In genomic region chr2:119723784-119724467, GRCh38 we compare ENCODE assay signal across 23 cellular contexts. TPM values are rescaled to one million over a fixed set of nuclear protein-coding genes. Genes with fewer than 3 reads are reported as not detected.
DNase-seq lines count a peak whose midpoint lies in the region; ATAC-seq lines count a peak whose summit lies in the region.
"Had no signal": no experiment of that assay in that cellular context is flagged by ENCODE, and none has a peak within 500 bp of the region (broad histone marks: within the 10 kb centered on the region; RNA-seq: fewer than 3 reads in every experiment).

No MANE protein-coding gene starts in this region.

- H3K4me1 Mint-ChIP-seq in activated T-cell treated with anti-CD3 and anti-CD28 coated beads, Interleukin-2, amount 50 U/mL, for 72 hours (ENCODE audit: low read depth) = peaks cover 25% of the 10 kb centered on the region
- peaks cover 14% of the 10 kb centered on the region for H3K4me1 Mint-ChIP-seq in activated T-helper 17 cell treated with anti-CD3 and anti-CD28 coated beads, Interleukin-2, amount 50 U/mL, for 72 hours
- H3K4me1 Mint-ChIP-seq in stimulated activated naive CD8-positive, alpha-beta T cell treated with anti-CD3 and anti-CD28 coated beads, Interleukin-15, Interleukin-2, amounts not matched to agents 100 ng/mL and 50 ng/mL, for 24 hours (ENCODE audit: low read depth) = peaks cover 12% of the 10 kb centered on the region

- H3K27ac ChIP-seq in GM23248 = no peak overlapping the region
- H3K27ac ChIP-seq: brain microvascular endothelial cell, C4-2B, left ventricle myocardium inferior, neutrophil, testis, VCaP had no signal

- no peaks in the 10 kb centered on the region for H3K9me2 ChIP-seq in GM23248 (ENCODE audit: insufficient read depth)

- no peak overlapping the region for H3K4me3 ChIP-seq in GM23248
- H3K4me3 ChIP-seq: K562, left ventricle myocardium inferior, testis had no signal

- H3K9me3 ChIP-seq in GM23248 (ENCODE audit: low read depth) = no peaks in the 10 kb centered on the region
- H3K9me3 ChIP-seq: left ventricle myocardium inferior, neutrophil, testis had no signal

- H3K79me2 ChIP-seq in GM23248 (ENCODE audit: insufficient read depth) = no peaks in the 10 kb centered on the region

- H4K20me1 ChIP-seq in GM23248 (ENCODE audit: insufficient read depth) = no peaks in the 10 kb centered on the region

- in situ Hi-C loops in GM23248 (cut with MboI) = no loop called here

- peak overlapping the region in 1 of 2 donors; percentile 54 for H3K4me3 Mint-ChIP-seq in activated T-cell treated with anti-CD3 and anti-CD28 coated beads, Interleukin-2, amount 50 U/mL, for 72 hours
- H3K4me3 Mint-ChIP-seq in activated T-helper 17 cell treated with anti-CD3 and anti-CD28 coated beads, Interleukin-2, amount 50 U/mL, for 72 hours = peak overlapping the region; percentile 49
- no peak overlapping the region for H3K4me3 Mint-ChIP-seq in stimulated activated naive CD8-positive, alpha-beta T cell treated with anti-CD3 and anti-CD28 coated beads, Interleukin-15, Interleukin-2, amounts not matched to agents 100 ng/mL and 50 ng/mL, for 24 hours
- H3K4me3 Mint-ChIP-seq: T-helper 1 cell treated with Interleukin-12 subunit alpha and Interleukin-12 subunit beta and Interleukin-4 antibody, amounts not matched to agents 30 μg/mL and 1 μg/mL, for 36 hours had no signal

- H3K4me2 ChIP-seq in GM23248 (ENCODE audit: unreplicated experiment) = no peak overlapping the region

- no peaks in the 10 kb centered on the region for H3K36me3 Mint-ChIP-seq in activated T-cell treated with anti-CD3 and anti-CD28 coated beads, Interleukin-2, amount 50 U/mL, for 72 hours (ENCODE audit: insufficient read depth in 2 of 2)
- H3K36me3 Mint-ChIP-seq in activated T-helper 17 cell treated with anti-CD3 and anti-CD28 coated beads, Interleukin-2, amount 50 U/mL, for 72 hours (ENCODE audit: low read depth) = no peaks in the 10 kb centered on the region
- no peaks in the 10 kb centered on the region for H3K36me3 Mint-ChIP-seq in stimulated activated naive CD8-positive, alpha-beta T cell treated with anti-CD3 and anti-CD28 coated beads, Interleukin-15, Interleukin-2, amounts not matched to agents 100 ng/mL and 50 ng/mL, for 24 hours (ENCODE audit: low read depth)

- no peaks in the 10 kb centered on the region for H3K9me3 Mint-ChIP-seq in activated T-cell treated with anti-CD3 and anti-CD28 coated beads, Interleukin-2, amount 50 U/mL, for 72 hours
- H3K9me3 Mint-ChIP-seq in activated T-helper 17 cell treated with anti-CD3 and anti-CD28 coated beads, Interleukin-2, amount 50 U/mL, for 72 hours = no peaks in the 10 kb centered on the region
- H3K9me3 Mint-ChIP-seq in stimulated activated naive CD8-positive, alpha-beta T cell treated with anti-CD3 and anti-CD28 coated beads, Interleukin-15, Interleukin-2, amounts not matched to agents 100 ng/mL and 50 ng/mL, for 24 hours = no peaks in the 10 kb centered on the region
- H3K9me3 Mint-ChIP-seq: T-helper 1 cell treated with Interleukin-12 subunit alpha and Interleukin-12 subunit beta and Interleukin-4 antibody, amounts not matched to agents 30 μg/mL and 1 μg/mL, for 36 hours had no signal

- no peaks in the 10 kb centered on the region for H3K27me3 Mint-ChIP-seq in activated T-cell treated with anti-CD3 and anti-CD28 coated beads, Interleukin-2, amount 50 U/mL, for 72 hours (ENCODE audit: low read depth)
- no peaks in the 10 kb centered on the region for H3K27me3 Mint-ChIP-seq in activated T-helper 17 cell treated with anti-CD3 and anti-CD28 coated beads, Interleukin-2, amount 50 U/mL, for 72 hours
- no peaks in the 10 kb centered on the region for H3K27me3 Mint-ChIP-seq in stimulated activated naive CD8-positive, alpha-beta T cell treated with anti-CD3 and anti-CD28 coated beads, Interleukin-15, Interleukin-2, amounts not matched to agents 100 ng/mL and 50 ng/mL, for 24 hours

- H3F3A ChIP-seq in GM23248 (ENCODE audit: insufficient read depth) = no peaks in the 10 kb centered on the region

- H2AFZ ChIP-seq in GM23248 = no peak overlapping the region

- H3K4me1 ChIP-seq in GM23248 (ENCODE audit: insufficient read depth) = no peaks in the 10 kb centered on the region
- H3K4me1 ChIP-seq: testis had no signal

- H3K9ac ChIP-seq in GM23248 = no peak overlapping the region

- ATAC-seq in activated T-cell treated with anti-CD3 and anti-CD28 coated beads, Interleukin-2, amount 50 U/mL, for 72 hours (replicated peaks in 1 of 2) = peak; percentile 72 to 95
- peak; percentile 89 for ATAC-seq in activated T-helper 17 cell treated with anti-CD3 and anti-CD28 coated beads, Interleukin-2, amount 50 U/mL, for 72 hours (replicated peaks)
- ATAC-seq in left lobe of liver = peak; percentile 66
- ATAC-seq: HCT116, PC-3 had no signal

- no peaks in the 10 kb centered on the region for H3K36me3 ChIP-seq in GM23248 (ENCODE audit: low read depth)
- H3K36me3 ChIP-seq: brain microvascular endothelial cell, left ventricle myocardium inferior, neutrophil had no signal

- 64 to 72% methylated on average over 10 of the region's 10 CpGs for WGBS in GM23248 (ENCODE audit: low coverage in 1 of 2, low lambda C conversion rate in 2 of 2, missing lambda C conversion rate in 2 of 2), 2 experiments

- no peak overlapping the region for H3K27ac Mint-ChIP-seq in activated T-cell treated with anti-CD3 and anti-CD28 coated beads, Interleukin-2, amount 50 U/mL, for 72 hours
- H3K27ac Mint-ChIP-seq in activated T-helper 17 cell treated with anti-CD3 and anti-CD28 coated beads, Interleukin-2, amount 50 U/mL, for 72 hours = peak overlapping the region; percentile 31
- peak overlapping the region; percentile 49 for H3K27ac Mint-ChIP-seq in stimulated activated naive CD8-positive, alpha-beta T cell treated with anti-CD3 and anti-CD28 coated beads, Interleukin-15, Interleukin-2, amounts not matched to agents 100 ng/mL and 50 ng/mL, for 24 hours
- H3K27ac Mint-ChIP-seq: T-helper 1 cell treated with Interleukin-12 subunit alpha and Interleukin-12 subunit beta and Interleukin-4 antibody, amounts not matched to agents 30 μg/mL and 1 μg/mL, for 36 hours had no signal

- DNase-seq in activated T-cell treated with anti-CD3 and anti-CD28 coated beads, Interleukin-2, amount 50 U/mL, for 72 hours = peak; percentile 12 to 42
- DNase-seq in activated T-cell treated with anti-CD3 and anti-CD28 coated beads for 4 hours (no peak), left lobe of liver (ENCODE audit: low spot score) (peak; percentile 38), HUDEP-2 (lab: John Stamatoyannopoulos, UW; ENCODE audit: unreplicated experiment in 76 of 76) (no peak), GM23248 (no peak)
- no peak for DNase-seq in activated CD8-positive, alpha-beta memory T cell treated with anti-CD3 and anti-CD28 coated beads, Interleukin-2, amount 50 U/mL, for 4 hours
- DNase-seq: brain microvascular endothelial cell, GDM1, left ventricle myocardium inferior, MV-4-11, NCI-H2227 treated with DMSO at 0.1 percent for 48 hours, NCI-H774, PC-3, SHP77 treated with DMSO at 0.1 percent for 48 hours, testis had no signal

- 0 out of 2 replicates have a peak, but pooled peaks cover 5% of the 10 kb centered on the region for H3K27me3 ChIP-seq in GM23248 (replicated peaks; ENCODE audit: insufficient read depth)
- H3K27me3 ChIP-seq: brain microvascular endothelial cell, neutrophil, testis had no signal

RNA-seq across cellular contexts. Expression of gene PTPN4, which starts 35.8 kb away (rescaled TPM):
- 10 to 100 TPM; 38.0 to 46.5 TPM for total RNA-seq in activated T-cell treated with anti-CD3 and anti-CD28 coated beads, Interleukin-2, amount 50 U/mL, for 72 hours
- total RNA-seq in activated T-helper 17 cell treated with anti-CD3 and anti-CD28 coated beads, Interleukin-2, amount 50 U/mL, for 72 hours = 10 to 100 TPM; 34.9 to 49.4 TPM
- total RNA-seq in left lobe of liver = 22.4 TPM
- 24.3 and 29.7 TPM in 2 replicates for total RNA-seq in GM23248 (2014; rRNA removed; shearing (Covaris generic))
- 19.8 and 21.5 TPM in 2 replicates for polyA plus RNA-seq in GM23248 (2016; fragmentation: Nextera tagmentation; extraction: Ambion mirVana)

RNA-seq across cellular contexts. Expression of gene TMEM177, which starts 44.9 kb away (rescaled TPM):
- total RNA-seq in activated T-cell treated with anti-CD3 and anti-CD28 coated beads, Interleukin-2, amount 50 U/mL, for 72 hours = 10 to 100 TPM in 1 of 2 donors, 1 to 10 TPM in 1; 6.8 to 11.0 TPM
- total RNA-seq in activated T-helper 17 cell treated with anti-CD3 and anti-CD28 coated beads, Interleukin-2, amount 50 U/mL, for 72 hours = 10 to 100 TPM in 1 of 2 donors, 1 to 10 TPM in 1; 7.5 to 11.2 TPM
- 18.4 TPM for total RNA-seq in left lobe of liver
- 8.5 and 9.5 TPM in 2 replicates for total RNA-seq in GM23248 (2014; rRNA removed; shearing (Covaris generic))
- polyA plus RNA-seq in GM23248 (2016; fragmentation: Nextera tagmentation; extraction: Ambion mirVana) = 10.0 and 10.4 TPM in 2 replicates

Comparison
In these comparisons a context has a peak if more than half of its experiments do, and no peak if none do; other contexts are left out.
1. DNase-seq: peak in activated T-cell treated with anti-CD3 and anti-CD28 coated beads, Interleukin-2, amount 50 U/mL, for 72 hours (2 of 2) and left lobe of liver (single experiment); none in activated T-cell treated with anti-CD3 and anti-CD28 coated beads for 4 hours (single experiment), HUDEP-2 (0 of 76), activated CD8-positive, alpha-beta memory T cell treated with anti-CD3 and anti-CD28 coated beads, Interleukin-2, amount 50 U/mL, for 4 hours (single experiment) and GM23248 (single experiment).
2. Peak in every context shown above with its lines, with median percentiles within 50 percentile points of each other: ATAC-seq.